1 cellular context compared by ENCODE assay signal in the genomic region with DNA sequence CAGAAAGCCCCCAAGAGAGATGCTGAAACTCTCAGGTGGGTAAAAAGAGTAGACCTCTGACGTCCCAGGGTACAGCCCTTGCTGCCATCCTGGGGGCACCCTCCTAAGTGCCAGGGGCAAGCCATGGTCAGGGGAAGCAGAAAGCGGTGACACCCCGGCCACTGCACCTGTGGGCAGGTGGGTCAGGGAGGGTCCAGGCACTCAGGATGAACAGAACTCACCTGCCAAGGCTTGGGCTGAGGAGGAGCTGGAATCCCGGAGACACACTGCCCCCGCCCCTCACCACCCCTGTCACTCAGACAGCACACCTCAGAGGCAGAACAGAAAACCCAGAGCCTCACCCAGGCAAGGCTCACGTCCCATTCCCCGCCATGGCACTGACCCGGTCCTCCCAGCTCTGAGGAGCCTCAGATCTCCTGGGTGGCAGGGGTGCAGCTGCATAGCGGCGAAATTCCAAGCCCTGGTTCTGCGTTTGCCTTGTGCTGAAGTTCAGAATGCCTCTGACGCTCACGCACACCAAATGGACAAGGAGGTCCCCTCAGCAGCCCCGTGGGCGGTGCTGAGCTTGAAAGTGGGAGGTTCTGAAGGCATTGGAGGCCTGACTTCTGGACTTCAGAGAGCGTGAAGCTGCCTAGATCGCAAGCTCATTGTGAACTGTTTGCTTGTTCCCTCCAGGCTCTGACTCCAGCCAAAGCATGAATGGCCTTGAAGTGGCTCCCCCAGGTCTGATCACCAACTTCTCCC.
A peak's percentile ranks its signal among the peaks of the same experiment; 100 is the strongest.
TF ChIP-seq lines count a peak whose summit lies in the region.

No MANE protein-coding gene starts in this region.

TF ChIP-seq in K562, 482 proteins besides CTCF, POLR2A, EP300 and RAD21:
- TF ChIP-seq, protein P1, sequence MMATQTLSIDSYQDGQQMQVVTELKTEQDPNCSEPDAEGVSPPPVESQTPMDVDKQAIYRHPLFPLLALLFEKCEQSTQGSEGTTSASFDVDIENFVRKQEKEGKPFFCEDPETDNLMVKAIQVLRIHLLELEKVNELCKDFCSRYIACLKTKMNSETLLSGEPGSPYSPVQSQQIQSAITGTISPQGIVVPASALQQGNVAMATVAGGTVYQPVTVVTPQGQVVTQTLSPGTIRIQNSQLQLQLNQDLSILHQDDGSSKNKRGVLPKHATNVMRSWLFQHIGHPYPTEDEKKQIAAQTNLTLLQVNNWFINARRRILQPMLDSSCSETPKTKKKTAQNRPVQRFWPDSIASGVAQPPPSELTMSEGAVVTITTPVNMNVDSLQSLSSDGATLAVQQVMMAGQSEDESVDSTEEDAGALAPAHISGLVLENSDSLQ (IDR thresholded peaks at IDR 0.05), result 0 out of 2 replicates have a peak, but pooled peaks have one; percentile 22
- TF ChIP-seq, protein P2, sequence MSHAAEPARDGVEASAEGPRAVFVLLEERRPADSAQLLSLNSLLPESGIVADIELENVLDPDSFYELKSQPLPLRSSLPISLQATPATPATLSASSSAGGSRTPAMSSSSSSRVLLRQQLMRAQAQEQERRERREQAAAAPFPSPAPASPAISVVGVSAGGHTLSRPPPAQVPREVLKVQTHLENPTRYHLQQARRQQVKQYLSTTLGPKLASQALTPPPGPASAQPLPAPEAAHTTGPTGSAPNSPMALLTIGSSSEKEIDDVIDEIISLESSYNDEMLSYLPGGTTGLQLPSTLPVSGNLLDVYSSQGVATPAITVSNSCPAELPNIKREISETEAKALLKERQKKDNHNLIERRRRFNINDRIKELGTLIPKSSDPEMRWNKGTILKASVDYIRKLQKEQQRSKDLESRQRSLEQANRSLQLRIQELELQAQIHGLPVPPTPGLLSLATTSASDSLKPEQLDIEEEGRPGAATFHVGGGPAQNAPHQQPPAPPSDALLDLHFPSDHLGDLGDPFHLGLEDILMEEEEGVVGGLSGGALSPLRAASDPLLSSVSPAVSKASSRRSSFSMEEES (CRISPR knock-in tag; IDR thresholded peaks at IDR 0.05), result no peak
- TF ChIP-seq ATF7 (IDR thresholded peaks at IDR 0.05), result 0 out of 2 replicates have a peak, but pooled peaks have one; percentile 1
